Comparison of ENCODE assay signal across 1 cellular context in genomic region chr16:75433732-75434413, GRCh38.
A peak's percentile ranks its signal among the peaks of the same experiment; 100 is the strongest.
TF ChIP-seq lines count a peak whose summit lies in the region.

No MANE protein-coding gene starts in this region.

TF ChIP-seq in K562, 482 proteins besides CTCF, POLR2A, EP300 and RAD21 (continued from another document and continues in another):
- TF ChIP-seq E2F6 (IDR thresholded peaks at IDR 0.05; ENCODE audit: borderline replicate concordance in 1 of 2, extremely low read depth in 1 of 2, insufficient read depth in 1 of 2, insufficient read length in 1 of 2, low read depth in 1 of 2, low read length in 1 of 2, poor library complexity in 1 of 2, severe bottlenecking in 1 of 2) (peak in 1 of 2 experiments; percentile 65), NR2C2 (CRISPR knock-in tag; IDR thresholded peaks at IDR 0.05) (peak; percentile 62; the same call in 1 of the 2 replicates), NR2C2 (tag; IDR thresholded peaks at IDR 0.05) (peak; percentile 74; the same call in 1 of the 2 replicates), THAP12 (CRISPR knock-in tag; IDR thresholded peaks at IDR 0.05) (no peak), ZNF75A (CRISPR knock-in tag; IDR thresholded peaks at IDR 0.05) (no peak), TSHZ1 (CRISPR knock-in tag; IDR thresholded peaks at IDR 0.05) (no peak), AFF4 (CRISPR knock-in tag; IDR thresholded peaks at IDR 0.05) (no peak; the same call in 1 of the 2 replicates), C11orf30 (IDR thresholded peaks at IDR 0.05; ENCODE audit: low read depth) (no peak), TFAP4 (CRISPR knock-in tag; IDR thresholded peaks at IDR 0.05; ENCODE audit: borderline replicate concordance) (peak; percentile 41; the same call in 1 of the 2 replicates), ZNF79 (CRISPR knock-in tag; IDR thresholded peaks at IDR 0.05; ENCODE audit: low read depth) (no peak), ZNF239 (CRISPR knock-in tag; IDR thresholded peaks at IDR 0.05) (no peak), PML (IDR thresholded peaks at IDR 0.05; ENCODE audit: low read length) (peak; percentile 47; the same call in 1 of the 2 replicates), CREM (IDR thresholded peaks at IDR 0.05; ENCODE audit: low read depth) (peak; percentile 34; the same call in 1 of the 2 replicates), ELK3 (CRISPR knock-in tag; IDR thresholded peaks at IDR 0.05) (no peak), ZNF740 (CRISPR knock-in tag; IDR thresholded peaks at IDR 0.05) (no peak), ZNF740 (tag; IDR thresholded peaks at IDR 0.05) (no peak), PRMT5 (CRISPR knock-in tag; IDR thresholded peaks at IDR 0.05) (no peak), SRSF1 (IDR thresholded peaks at IDR 0.05; ENCODE audit: low read depth, low read length) (no peak), CBX3 (IDR thresholded peaks at IDR 0.05; ENCODE audit: borderline replicate concordance in 1 of 2, low read length in 2 of 2) (peak in 1 of 2 experiments; percentile 48; a peak in 1 of 3 replicates), CBFB (CRISPR knock-in tag; IDR thresholded peaks at IDR 0.05) (no peak), SUPT5H (IDR thresholded peaks at IDR 0.05) (peak; percentile 56), ZZZ3 (IDR thresholded peaks at IDR 0.05) (peak; percentile 67; the same call in 1 of the 2 replicates), ZNF41 (CRISPR knock-in tag; conservative IDR thresholded peaks at IDR 0.05) (no peak), MEIS2 (IDR thresholded peaks at IDR 0.05; ENCODE audit: partially characterized antibody) (peak; percentile 89), HMGXB4 (CRISPR knock-in tag; IDR thresholded peaks at IDR 0.05) (no peak), SAP30 (IDR thresholded peaks at IDR 0.05; ENCODE audit: borderline replicate concordance, insufficient read depth, low read depth, low read length, poor library complexity, severe bottlenecking) (peak; percentile 38), FUS (optimal IDR thresholded peaks at IDR 0.05; ENCODE audit: low read depth, low read length) (no peak), PTBP1 (IDR thresholded peaks at IDR 0.05; ENCODE audit: low read depth, low read length) (no peak), ATF4 (CRISPR knock-in tag; IDR thresholded peaks at IDR 0.05) (no peak), TCF7 (IDR thresholded peaks at IDR 0.05; ENCODE audit: borderline replicate concordance) (no peak), CBFA2T3 (IDR thresholded peaks at IDR 0.05) (0 out of 2 replicates have a peak, but pooled peaks have one; percentile 7), XRCC3 (IDR thresholded peaks at IDR 0.05) (no peak), FIP1L1 (IDR thresholded peaks at IDR 0.05; ENCODE audit: low read depth, low read length, poor library complexity, severe bottlenecking) (no peak), ELK1 (CRISPR knock-in tag; IDR thresholded peaks at IDR 0.05) (no peak), ARID4B (CRISPR knock-in tag; IDR thresholded peaks at IDR 0.05) (peak; percentile 49; the same call in 1 of the 2 replicates), TARDBP (IDR thresholded peaks at IDR 0.05) (no peak), LEF1 (IDR thresholded peaks at IDR 0.05) (peak; percentile 49; the same call in 1 of the 2 replicates)
